15 cellular contexts compared by ENCODE assay signal in the genomic region with DNA sequence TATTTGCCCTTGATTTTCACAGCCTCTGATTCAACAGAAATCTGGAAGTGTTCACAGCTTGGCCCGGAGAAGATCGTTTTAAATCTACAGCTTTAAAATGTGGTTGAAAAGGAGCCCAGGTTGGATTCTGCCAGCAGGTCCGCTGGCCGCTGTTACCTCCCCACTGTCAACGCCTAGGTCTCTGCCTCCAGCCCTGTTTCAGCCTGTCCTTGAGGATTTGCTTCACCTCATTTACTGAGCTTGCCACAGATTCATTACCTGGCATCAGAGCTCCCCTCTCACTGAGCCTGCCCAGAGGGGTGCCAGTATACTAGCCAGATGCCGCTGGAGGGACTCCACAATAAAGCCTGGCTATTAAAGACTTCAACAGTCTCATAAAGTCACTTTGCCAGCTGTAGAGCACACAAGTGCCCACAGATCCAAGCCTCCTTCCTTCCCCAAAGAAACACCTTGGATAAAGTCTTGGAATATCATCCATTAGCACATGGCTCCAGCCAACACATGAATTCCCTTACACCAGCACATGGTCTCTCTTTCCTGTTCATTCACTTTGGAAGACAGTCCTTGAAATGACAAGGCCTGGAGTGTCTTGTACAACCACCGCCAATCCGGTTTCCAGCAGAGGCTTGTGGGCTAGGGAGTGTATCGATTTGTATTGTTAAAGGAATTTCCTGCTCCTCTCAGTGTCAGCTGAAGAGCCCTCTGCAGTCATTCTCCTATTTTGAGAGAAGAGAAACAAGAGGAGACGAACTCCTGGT. TPM values are rescaled to one million over a fixed set of nuclear protein-coding genes. Genes with fewer than 3 reads are reported as not detected.
A peak's percentile ranks its signal among the peaks of the same experiment; 100 is the strongest.
DNase-seq lines count a peak whose midpoint lies in the region; ATAC-seq and TF ChIP-seq lines count a peak whose summit lies in the region.
"Had no signal": no experiment of that assay in that cellular context is flagged by ENCODE, and none has a peak within 500 bp of the region (broad histone marks: within the 10 kb centered on the region; RNA-seq: fewer than 3 reads in every experiment).

No MANE protein-coding gene starts in this region.

- no peak for ATAC-seq in HG03135 (IDR thresholded peaks at IDR 0.05; ENCODE audit: unreplicated experiment)
- ATAC-seq: mucosa of descending colon had no signal

- no peaks in the 10 kb centered on the region for H3K36me3 ChIP-seq in effector memory CD4-positive, alpha-beta T cell (ENCODE audit: control insufficient read depth, insufficient read depth, low read length)
- H3K36me3 ChIP-seq: SJSA1 had no signal

- H3K4me3 Mint-ChIP-seq in T-helper 1 cell treated with Interleukin-12 subunit alpha and Interleukin-12 subunit beta and Interleukin-4 antibody, amounts not matched to agents 30 μg/mL and 1 μg/mL, for 36 hours, result no peak overlapping the region
- H3K4me3 Mint-ChIP-seq: activated naive CD4-positive, alpha-beta T cell treated with anti-CD3 and anti-CD28 coated beads, Interleukin-2, amount 10 ng/mL, durations not matched to agents 7 days and 5 days had no signal

- H3K27me3 ChIP-seq in effector memory CD4-positive, alpha-beta T cell (replicated peaks; ENCODE audit: control insufficient read depth, insufficient read depth, low read length, poor library complexity, severe bottlenecking), result peaks cover 46% of the 10 kb centered on the region

- no peak for DNase-seq in T-helper 1 cell
- DNase-seq in NCI-H2171 (lab: John Stamatoyannopoulos, UW), result peak; percentile 50
- peak; percentile 50 for DNase-seq in epithelial cell of esophagus (ENCODE audit: low read depth)
- DNase-seq in retina, result peak; percentile 76
- DNase-seq in effector memory CD4-positive, alpha-beta T cell, result no peak
- DNase-seq in mesenteric fat pad (ENCODE audit: low spot score), result no peak
- DNase-seq: activated naive CD4-positive, alpha-beta T cell treated with anti-CD3 and anti-CD28 coated beads, Interleukin-2, amount 10 ng/mL, durations not matched to agents 7 days and 5 days; cortex of kidney; mucosa of descending colon; NCI-H1694 treated with DMSO at 0.1 percent for 48 hours had no signal

- H3K9me3 Mint-ChIP-seq in T-helper 1 cell treated with Interleukin-12 subunit alpha and Interleukin-12 subunit beta and Interleukin-4 antibody, amounts not matched to agents 30 μg/mL and 1 μg/mL, for 36 hours, result no peaks in the 10 kb centered on the region
- H3K9me3 Mint-ChIP-seq: activated naive CD4-positive, alpha-beta T cell treated with anti-CD3 and anti-CD28 coated beads, Interleukin-2, amount 10 ng/mL, durations not matched to agents 7 days and 5 days had no signal

- peaks cover 81% of the 10 kb centered on the region for H3K27me3 Mint-ChIP-seq in T-helper 1 cell treated with Interleukin-12 subunit alpha and Interleukin-12 subunit beta and Interleukin-4 antibody, amounts not matched to agents 30 μg/mL and 1 μg/mL, for 36 hours (ENCODE audit: low read depth)

- H3K36me3 Mint-ChIP-seq in T-helper 1 cell treated with Interleukin-12 subunit alpha and Interleukin-12 subunit beta and Interleukin-4 antibody, amounts not matched to agents 30 μg/mL and 1 μg/mL, for 36 hours (ENCODE audit: low read depth), result peaks cover 2% of the 10 kb centered on the region

- no peak overlapping the region for H3K27ac ChIP-seq in effector memory CD4-positive, alpha-beta T cell (ENCODE audit: insufficient read depth, low read length, poor library complexity, severe bottlenecking)
- H3K27ac ChIP-seq: SJSA1, skin epidermis had no signal

- peaks cover 10% of the 10 kb centered on the region for H3K4me1 Mint-ChIP-seq in T-helper 1 cell treated with Interleukin-12 subunit alpha and Interleukin-12 subunit beta and Interleukin-4 antibody, amounts not matched to agents 30 μg/mL and 1 μg/mL, for 36 hours (ENCODE audit: low read depth)

- peak overlapping the region; percentile 15 for H3K27ac Mint-ChIP-seq in T-helper 1 cell treated with Interleukin-12 subunit alpha and Interleukin-12 subunit beta and Interleukin-4 antibody, amounts not matched to agents 30 μg/mL and 1 μg/mL, for 36 hours
- H3K27ac Mint-ChIP-seq: activated naive CD4-positive, alpha-beta T cell treated with anti-CD3 and anti-CD28 coated beads, Interleukin-2, amount 10 ng/mL, durations not matched to agents 7 days and 5 days had no signal

- TF ChIP-seq CTCF in epithelial cell of esophagus (IDR thresholded peaks at IDR 0.05; ENCODE audit: insufficient read depth, low read depth, low read length, missing control alignments), result no peak

- no peak overlapping the region for H3K4me3 ChIP-seq in epithelial cell of esophagus (ENCODE audit: low read length)
- H3K4me3 ChIP-seq in effector memory CD4-positive, alpha-beta T cell (ENCODE audit: insufficient read depth, low read depth, low read length, poor library complexity, severe bottlenecking), result no peak overlapping the region
- H3K4me3 ChIP-seq: mucosa of descending colon, SJSA1 had no signal

- H3K9me3 ChIP-seq in effector memory CD4-positive, alpha-beta T cell (ENCODE audit: control insufficient read depth, low read length), result no peaks in the 10 kb centered on the region
- H3K9me3 ChIP-seq: mucosa of descending colon, SJSA1 had no signal

- peaks cover 12% of the 10 kb centered on the region for H3K4me1 ChIP-seq in effector memory CD4-positive, alpha-beta T cell (ENCODE audit: control insufficient read depth, insufficient read depth, low read length, poor library complexity, severe bottlenecking)
- H3K4me1 ChIP-seq: SJSA1 had no signal

RNA-seq across cellular contexts. Expression of a gene that starts 9.5 kb away (rescaled TPM):
- total RNA-seq in mesenteric fat pad, result not detected
- total RNA-seq: glomerular endothelial cell, mucosa of descending colon had no signal

Comparison
In these comparisons a context has a peak if more than half of its experiments do, and no peak if none do; other contexts are left out.
1. DNase-seq: peak in NCI-H2171 (single experiment), epithelial cell of esophagus (single experiment) and retina (single experiment); none in T-helper 1 cell (0 of 5), effector memory CD4-positive, alpha-beta T cell (0 of 3) and mesenteric fat pad (single experiment).